ENCODE assay signal across 21 cellular contexts in the genomic region with DNA sequence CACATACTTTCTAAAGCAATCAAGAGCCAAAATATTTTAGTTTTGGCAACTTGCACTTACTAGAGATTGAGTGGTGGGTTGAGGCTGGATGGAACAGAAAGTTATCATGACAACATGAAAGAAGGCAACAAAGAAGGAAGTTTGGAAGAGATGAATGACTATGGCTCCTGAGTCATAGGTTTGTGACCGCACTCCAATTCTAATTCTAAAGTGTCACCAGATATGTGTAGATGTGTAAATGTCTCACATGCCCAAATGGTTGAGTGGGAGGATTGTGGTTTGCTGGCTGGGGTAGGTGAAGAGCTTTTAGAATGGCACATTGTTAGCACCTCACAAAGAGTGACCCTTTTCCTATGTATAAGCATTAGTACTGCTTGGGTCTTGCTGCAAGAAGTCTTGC. TPM values are rescaled to one million over a fixed set of nuclear protein-coding genes. Genes with fewer than 3 reads are reported as not detected.
DNase-seq lines count a peak whose midpoint lies in the region; ATAC-seq and TF ChIP-seq lines count a peak whose summit lies in the region.
"Had no signal": no experiment of that assay in that cellular context is flagged by ENCODE, and none has a peak within 500 bp of the region (broad histone marks: within the 10 kb centered on the region; RNA-seq: fewer than 3 reads in every experiment).

No MANE protein-coding gene starts in this region.

- H3K9me3 ChIP-seq in gastroesophageal sphincter, result no peaks in the 10 kb centered on the region
- H3K9me3 ChIP-seq: colonic mucosa, heart left ventricle, MG63 had no signal

- TF ChIP-seq POLR2A in NB4 (IDR thresholded peaks at IDR 0.05; ENCODE audit: extremely low read depth, insufficient read length), result no peak
- TF ChIP-seq POLR2A in gastroesophageal sphincter (IDR thresholded peaks at IDR 0.05), result no peak

- no peak for TF ChIP-seq EP300 in gastroesophageal sphincter (IDR thresholded peaks at IDR 0.05)

- no peaks in the 10 kb centered on the region for H3K4me1 ChIP-seq in gastroesophageal sphincter
- H3K4me1 ChIP-seq: colonic mucosa, heart left ventricle had no signal

- ATAC-seq in GM18511 (IDR thresholded peaks at IDR 0.05; ENCODE audit: unreplicated experiment) (no peak), GM21723 (IDR thresholded peaks at IDR 0.05; ENCODE audit: unreplicated experiment) (no peak), gastroesophageal sphincter (no peak)
- ATAC-seq: activated CD4-positive, CD25-positive, alpha-beta regulatory T cell treated with anti-CD3 and anti-CD28 coated beads, Interleukin-2, amount 50 U/mL, for 24 hours; heart left ventricle had no signal

- H3K27me3 ChIP-seq in gastroesophageal sphincter, result peaks cover 4% of the 10 kb centered on the region
- H3K27me3 ChIP-seq: colonic mucosa, heart left ventricle, MG63 had no signal

- in situ Hi-C loops in astrocyte of the spinal cord (cut with HindIII; ENCODE audit: low sequenced_read_pairs), result no loop called here

- H3K36me3 ChIP-seq in gastroesophageal sphincter, result no peaks in the 10 kb centered on the region
- H3K36me3 ChIP-seq: colonic mucosa, heart left ventricle, MG63 had no signal

- no peak overlapping the region for H3K4me3 ChIP-seq in NB4 (ENCODE audit: low read depth, low read length)
- H3K4me3 ChIP-seq in astrocyte of the spinal cord (ENCODE audit: low read depth, low read length), result no peak overlapping the region
- no peak overlapping the region for H3K4me3 ChIP-seq in gastroesophageal sphincter
- H3K4me3 ChIP-seq: colonic mucosa, heart left ventricle, MG63 had no signal

- DNase-seq in NK-92 treated with Interleukin-12 subunit alpha and Interleukin-12 subunit beta, amount 100 ng/mL, for 24 hours (lab: John Stamatoyannopoulos, UW), result peak; percentile 5
- DNase-seq in NK-92 (lab: John Stamatoyannopoulos, UW; ENCODE audit: unreplicated experiment), result no peak
- DNase-seq in NB4 (ENCODE audit: low read depth), result peak; percentile 46
- DNase-seq in astrocyte of the spinal cord (ENCODE audit: low read depth, low spot score), result peak; percentile 65
- no peak for DNase-seq in NOMO-1 treated with DMSO at 0.1 percent for 48 hours (lab: John Stamatoyannopoulos, UW; ENCODE audit: unreplicated experiment)
- DNase-seq: amygdala; colonic mucosa; DMS79; H9; heart left ventricle; islet precursor cell; mesenchymal stem cell; MG63; Right ventricle myocardium superior; stimulated activated naive CD4-positive, alpha-beta T cell treated with Interleukin-2 at 50 U/mL for 16 hours; trophoblast cell had no signal

- no peak for TF ChIP-seq CTCF in NB4 (IDR thresholded peaks at IDR 0.05; ENCODE audit: low read depth, low read length)
- no peak for TF ChIP-seq CTCF in astrocyte of the spinal cord (IDR thresholded peaks at IDR 0.05; ENCODE audit: low read depth, low read length)
- no peak for TF ChIP-seq CTCF in gastroesophageal sphincter (IDR thresholded peaks at IDR 0.05)

- WGBS in gastroesophageal sphincter (ENCODE audit: low coverage in 1 of 2), 2 donors, result 75 to 80% methylated on average over 1 of the region's 1 CpG

- no peak overlapping the region for H3K27ac ChIP-seq in gastroesophageal sphincter
- H3K27ac ChIP-seq: colonic mucosa, heart left ventricle had no signal

RNA-seq across cellular contexts. Expression of a gene that starts 20.2 kb away (rescaled TPM):
- total RNA-seq in gastroesophageal sphincter, result not detected
- total RNA-seq: colonic mucosa, endothelial cell of umbilical vein, H9, heart left ventricle, Right ventricle myocardium superior had no signal

Comparison
In these comparisons a context has a peak if more than half of its experiments do, and no peak if none do; other contexts are left out.
1. DNase-seq: peak in NK-92 treated with Interleukin-12 subunit alpha and Interleukin-12 subunit beta, amount 100 ng/mL, for 24 hours (single experiment), NB4 (single experiment) and astrocyte of the spinal cord (single experiment); none in NK-92 (single experiment) and NOMO-1 treated with DMSO at 0.1 percent for 48 hours (single experiment).